ENCODE assay signal across 8 cellular contexts in the genomic region with DNA sequence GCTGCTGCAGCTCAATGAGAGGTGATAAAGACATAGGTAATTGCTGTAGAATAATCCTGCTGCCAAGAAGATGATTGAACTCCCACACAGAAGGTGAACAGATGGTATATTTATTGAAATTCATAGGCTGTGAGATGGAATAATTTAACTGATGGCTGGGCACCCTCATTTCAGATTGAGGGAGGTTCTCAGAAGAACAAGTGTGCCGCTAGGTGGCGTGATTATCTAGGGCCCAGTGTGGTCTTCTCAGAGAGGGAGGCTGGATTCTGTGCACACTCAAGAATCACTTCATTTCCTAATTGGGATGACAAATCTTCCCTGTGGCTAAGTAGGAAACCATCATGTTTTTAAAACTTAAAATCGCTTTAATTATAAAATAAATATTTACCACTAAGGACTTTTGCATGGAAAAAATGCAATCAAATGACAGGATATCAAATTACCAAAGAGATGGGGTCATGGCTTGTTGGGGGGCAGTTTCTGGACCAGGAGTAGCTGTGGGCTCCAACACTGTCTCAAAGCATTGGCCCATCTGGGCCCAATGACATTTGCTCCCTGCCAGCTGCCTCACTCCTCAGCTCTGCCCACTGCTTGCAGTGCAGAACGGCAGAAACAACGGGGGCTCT.
A peak's percentile ranks its signal among the peaks of the same experiment; 100 is the strongest.
DNase-seq lines count a peak whose midpoint lies in the region; ATAC-seq, FAIRE-seq and TF ChIP-seq lines count a peak whose summit lies in the region.

No MANE protein-coding gene starts in this region.

- no peaks in the 10 kb centered on the region for H3K27me3 ChIP-seq in psoas muscle (ENCODE audit: insufficient read depth in 3 of 3, low read length in 2 of 3)

- no peaks in the 10 kb centered on the region for H3K4me1 ChIP-seq in psoas muscle

- H3K9me3 ChIP-seq in psoas muscle = no peaks in the 10 kb centered on the region

- WGBS in psoas muscle, 3 donors = 44 to 54% (median 47%) methylated on average over 5 of the region's 5 CpGs

- no peak for ATAC-seq in psoas muscle

- no peak for FAIRE-seq in RCC 7860 (lab: Jason Lieb, UNC)

- peak; percentile 39 for TF ChIP-seq CTCF in psoas muscle (IDR thresholded peaks at IDR 0.05)

- peak; percentile 3 for DNase-seq in SKM-1 (lab: John Stamatoyannopoulos, UW; ENCODE audit: unreplicated experiment)
- DNase-seq in SKM-1 treated with dmso at 0.1 percent for 144 hours (lab: John Stamatoyannopoulos, UW; ENCODE audit: unreplicated experiment) = no peak
- peak; percentile 15 for DNase-seq in KG1 (lab: John Stamatoyannopoulos, UW)
- peak; percentile 11 for DNase-seq in RCC 7860 (ENCODE audit: low spot score)
- DNase-seq in activated effector memory CD4-positive, alpha-beta T cell treated with anti-CD3 and anti-CD28 coated beads, Interleukin-2, amount 50 U/mL, for 16 hours = peak; percentile 78
- peak; percentile 61 for DNase-seq in glomerular visceral epithelial cell (ENCODE audit: extremely low spot score)
- DNase-seq in psoas muscle = peak; percentile 12 to 52
- no peak for DNase-seq in NCI-H774 (lab: John Stamatoyannopoulos, UW)

- H3K27ac ChIP-seq in psoas muscle = no peak overlapping the region

- intact Hi-C loops in psoas muscle (cut with DNase I) = loop anchor here in 1 of 2 donors (10.0 kb wide), 1 partner anchor 230 kb away; no protein-coding TSS in a partner anchor

- H3K4me3 ChIP-seq in psoas muscle = no peak overlapping the region

- no peaks in the 10 kb centered on the region for H3K36me3 ChIP-seq in psoas muscle (ENCODE audit: insufficient read depth in 1 of 2, low read depth in 1 of 2)

Comparison
In these comparisons a context has a peak if more than half of its experiments do, and no peak if none do; other contexts are left out.
1. DNase-seq: peak in SKM-1 (single experiment), KG1 (single experiment), RCC 7860 (single experiment), activated effector memory CD4-positive, alpha-beta T cell treated with anti-CD3 and anti-CD28 coated beads, Interleukin-2, amount 50 U/mL, for 16 hours (single experiment), glomerular visceral epithelial cell (single experiment) and psoas muscle (2 of 2); none in SKM-1 treated with dmso at 0.1 percent for 144 hours (single experiment) and NCI-H774 (single experiment).